In the genomic region with DNA sequence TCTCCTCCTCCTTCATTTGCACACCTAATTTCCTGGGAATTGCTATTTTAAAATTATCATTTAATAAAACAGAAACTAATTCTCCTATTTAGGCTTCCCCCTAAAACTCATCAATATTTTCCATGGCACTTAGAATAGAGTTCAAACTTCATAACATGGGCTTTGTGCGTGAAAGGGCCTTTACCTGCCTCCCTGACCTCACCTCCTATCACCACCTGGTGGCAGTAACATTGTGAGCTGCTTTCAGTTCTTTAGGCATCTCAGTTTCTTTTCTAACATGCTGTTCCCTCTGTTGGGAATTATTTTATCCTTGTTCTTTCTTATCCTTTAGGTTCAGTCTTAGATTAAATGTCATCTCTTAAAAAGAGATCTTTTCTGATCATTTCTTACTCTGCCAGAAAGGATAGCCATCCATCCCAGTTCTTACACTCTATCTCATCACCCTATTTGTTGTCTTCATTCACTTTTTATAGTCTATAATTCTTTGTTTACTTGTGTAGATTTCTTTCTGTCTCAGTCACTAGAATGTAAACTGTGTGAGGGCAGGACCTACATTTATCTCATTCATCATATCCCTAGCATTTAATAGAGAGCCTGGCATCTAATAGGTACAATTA, we compare ENCODE assay signal across 8 cellular contexts.
A peak's percentile ranks its signal among the peaks of the same experiment; 100 is the strongest.
DNase-seq lines count a peak whose midpoint lies in the region; ATAC-seq, FAIRE-seq and TF ChIP-seq lines count a peak whose summit lies in the region.

No MANE protein-coding gene starts in this region.

- H3K9me3 Mint-ChIP-seq in HFFc6, result no peaks in the 10 kb centered on the region
- H3K9me3 Mint-ChIP-seq in activated naive CD8-positive, alpha-beta T cell treated with anti-CD3 and anti-CD28 coated beads, Interleukin-2, amount 50 U/mL, for 24 hours, result no peaks in the 10 kb centered on the region

- no peak overlapping the region for H3K27ac ChIP-seq in left lung

- peak; percentile 51 for TF ChIP-seq CTCF in HFFc6 (IDR thresholded peaks at IDR 0.05)
- TF ChIP-seq CTCF in left lung (IDR thresholded peaks at IDR 0.05), result no peak

- intact Hi-C loops in left lung (cut with DNase I), result no loop called here

- H3K27me3 Mint-ChIP-seq in HFFc6 (ENCODE audit: insufficient read depth) (no peaks in the 10 kb centered on the region), T-helper 17 cell (no peaks in the 10 kb centered on the region)
- no peaks in the 10 kb centered on the region for H3K27me3 Mint-ChIP-seq in activated naive CD8-positive, alpha-beta T cell treated with anti-CD3 and anti-CD28 coated beads, Interleukin-2, amount 50 U/mL, for 24 hours

- no peaks in the 10 kb centered on the region for H3K27me3 ChIP-seq in left lung

- no peak overlapping the region for H3K27ac Mint-ChIP-seq in HFFc6
- no peak overlapping the region for H3K27ac Mint-ChIP-seq in T-helper 17 cell
- no peak overlapping the region for H3K27ac Mint-ChIP-seq in activated naive CD8-positive, alpha-beta T cell treated with anti-CD3 and anti-CD28 coated beads, Interleukin-2, amount 50 U/mL, for 24 hours

- no peak overlapping the region for H3K4me3 ChIP-seq in left lung

- FAIRE-seq in G401.6 (lab: Jason Lieb, UNC), result peak; percentile 42

- no peaks in the 10 kb centered on the region for H3K4me1 ChIP-seq in left lung

- H3K36me3 ChIP-seq in left lung, result no peaks in the 10 kb centered on the region

- H3K4me1 Mint-ChIP-seq in HFFc6 (ENCODE audit: low read depth) (peaks cover 29% of the 10 kb centered on the region), T-helper 17 cell (peaks cover 23% of the 10 kb centered on the region)
- H3K4me1 Mint-ChIP-seq in activated naive CD8-positive, alpha-beta T cell treated with anti-CD3 and anti-CD28 coated beads, Interleukin-2, amount 50 U/mL, for 24 hours, result peaks cover 7% of the 10 kb centered on the region

- H3K36me3 Mint-ChIP-seq in HFFc6 (ENCODE audit: low read depth) (no peaks in the 10 kb centered on the region), T-helper 17 cell (ENCODE audit: low read depth) (peaks cover 3% of the 10 kb centered on the region)
- no peaks in the 10 kb centered on the region for H3K36me3 Mint-ChIP-seq in activated naive CD8-positive, alpha-beta T cell treated with anti-CD3 and anti-CD28 coated beads, Interleukin-2, amount 50 U/mL, for 24 hours (ENCODE audit: low read depth)

- ATAC-seq in T-helper 17 cell, result no peak
- peak; percentile 36 for ATAC-seq in left lung
- no peak for ATAC-seq in activated naive CD8-positive, alpha-beta T cell treated with anti-CD3 and anti-CD28 coated beads, Interleukin-2, amount 50 U/mL, for 24 hours

- DNase-seq in HFFc6 (no peak), T-helper 17 cell (no peak), left lung (no peak), SK-N-DZ (ENCODE audit: low spot score) (no peak), AML-193 (lab: John Stamatoyannopoulos, UW) (no peak)
- no peak for DNase-seq in activated naive CD8-positive, alpha-beta T cell treated with anti-CD3 and anti-CD28 coated beads, Interleukin-2, amount 50 U/mL, for 24 hours
- no peak for DNase-seq in stimulated activated CD4-positive, alpha-beta T cell treated with anti-CD3 and anti-CD28 coated beads, Interleukin-2, amount 100 ng/mL, for 24 hours

- no peaks in the 10 kb centered on the region for H3K9me3 ChIP-seq in T-helper 17 cell (ENCODE audit: control insufficient read depth, low read length, poor library complexity, severe bottlenecking)
- H3K9me3 ChIP-seq in left lung, result no peaks in the 10 kb centered on the region

- H3K4me3 Mint-ChIP-seq in HFFc6 (no peak overlapping the region), T-helper 17 cell (peak overlapping the region; percentile 25)
- H3K4me3 Mint-ChIP-seq in activated naive CD8-positive, alpha-beta T cell treated with anti-CD3 and anti-CD28 coated beads, Interleukin-2, amount 50 U/mL, for 24 hours, result no peak overlapping the region
